ENCODE assay signal across 8 cellular contexts in genomic region chr7:1513657-1514095, GRCh38. TPM values are rescaled to one million over a fixed set of nuclear protein-coding genes. Genes with fewer than 3 reads are reported as not detected.
A peak's percentile ranks its signal among the peaks of the same experiment; 100 is the strongest.
DNase-seq lines count a peak whose midpoint lies in the region; ATAC-seq and TF ChIP-seq lines count a peak whose summit lies in the region.

No MANE protein-coding gene starts in this region.

- TF ChIP-seq EP300 in transverse colon (IDR thresholded peaks at IDR 0.05; ENCODE audit: low read depth), result no peak

- H3K27me3 Mint-ChIP-seq in activated CD4-positive, alpha-beta T cell treated with anti-CD3 and anti-CD28 coated beads for 36 hours, result no peaks in the 10 kb centered on the region

- H3K4me1 Mint-ChIP-seq in activated CD4-positive, alpha-beta T cell treated with anti-CD3 and anti-CD28 coated beads for 36 hours, result peaks cover 32% of the 10 kb centered on the region

- in situ Hi-C loops in transverse colon (cut with MboI; ENCODE audit: low pct_ligation_motif_present in 1 of 4, low pct_unique_long_range_greater_than_20kb in 1 of 4, low sequenced_read_pairs in 3 of 4), result no loop called here

- WGBS in transverse colon (ENCODE audit: low coverage in 1 of 2), 2 donors, result 45 to 55% methylated on average over 4 to 20 of the region's 20 CpGs

- H3K27ac Mint-ChIP-seq in activated CD4-positive, alpha-beta T cell treated with anti-CD3 and anti-CD28 coated beads for 36 hours, result peak overlapping the region; percentile 79

- no peaks in the 10 kb centered on the region for H3K36me3 Mint-ChIP-seq in activated CD4-positive, alpha-beta T cell treated with anti-CD3 and anti-CD28 coated beads for 36 hours (ENCODE audit: low read depth)

- no peak for TF ChIP-seq CTCF in transverse colon (IDR thresholded peaks at IDR 0.05)

- TF ChIP-seq POLR2A in transverse colon (IDR thresholded peaks at IDR 0.05), result no peak

- POLR2A ChIA-PET in activated CD4-positive, alpha-beta T cell treated with anti-CD3 and anti-CD28 coated beads for 36 hours (lab: Charles Lee), result no interaction called here

- H3K9me3 Mint-ChIP-seq in activated CD4-positive, alpha-beta T cell treated with anti-CD3 and anti-CD28 coated beads for 36 hours (ENCODE audit: low read depth), result no peaks in the 10 kb centered on the region

- H3K4me3 Mint-ChIP-seq in activated CD4-positive, alpha-beta T cell treated with anti-CD3 and anti-CD28 coated beads for 36 hours, result no peak overlapping the region

- no peak overlapping the region for H3K4me3 ChIP-seq in transverse colon

- no peaks in the 10 kb centered on the region for H3K36me3 ChIP-seq in transverse colon

- H3K27me3 ChIP-seq in transverse colon, result peaks cover 3% of the 10 kb centered on the region

- no peak for ATAC-seq in activated CD4-positive, alpha-beta T cell treated with anti-CD3 and anti-CD28 coated beads for 36 hours
- ATAC-seq in GM21737 (IDR thresholded peaks at IDR 0.05; ENCODE audit: unreplicated experiment) (no peak), HG02938 (IDR thresholded peaks at IDR 0.05; ENCODE audit: unreplicated experiment) (no peak)

- H3K4me1 ChIP-seq in transverse colon, result no peaks in the 10 kb centered on the region

- no peaks in the 10 kb centered on the region for H3K9me3 ChIP-seq in transverse colon

- H3K27ac ChIP-seq in transverse colon, result peak overlapping the region; percentile 52 to 67 (median 64)

- no peak for DNase-seq in activated CD4-positive, alpha-beta T cell treated with anti-CD3 and anti-CD28 coated beads for 36 hours
- no peak for DNase-seq in activated CD4-positive, alpha-beta T cell treated with anti-CD3 and anti-CD28 coated beads, Interleukin-2, amount 50 U/mL, for 4 hours
- DNase-seq in dermis blood vessel endothelial cell (peak; percentile 75), medulla oblongata (ENCODE audit: extremely low spot score) (peak; percentile 31), transverse colon (peak; percentile 17), NCI-H1105 (lab: John Stamatoyannopoulos, UW) (no peak)

- CTCF ChIA-PET in activated CD4-positive, alpha-beta T cell treated with anti-CD3 and anti-CD28 coated beads for 36 hours (lab: Charles Lee), result interaction anchor here (0.6 kb wide), 2 partner anchors 49 to 87 kb away, joined by 3 to 4 read pairs; no protein-coding TSS in a partner anchor

- intact Hi-C loops in activated CD4-positive, alpha-beta T cell treated with anti-CD3 and anti-CD28 coated beads for 36 hours (cut with DNase I, micrococcal nuclease), result loop anchor here in 1 of 2 experiments (1.0 kb wide), 1 partner anchor 17 kb away; the partner anchor contains the start of gene MAFK
- intact Hi-C loops in transverse colon (cut with DNase I; ENCODE audit: low total_unique reads), result no loop called here

RNA-seq across cellular contexts. Expression of gene INTS1, which starts 9.5 kb away (rescaled TPM):
- total RNA-seq in activated CD4-positive, alpha-beta T cell treated with anti-CD3 and anti-CD28 coated beads for 36 hours, result 10 to 100 TPM; 78.1 to 81.7 TPM
- 44.6 and 80.1 TPM in 2 replicates for total RNA-seq in dermis blood vessel endothelial cell
- 100 to 1,000 TPM in 1 of 4 donors, 10 to 100 TPM in 3; 50.3 to 134 (median 71.4) TPM for total RNA-seq in transverse colon

RNA-seq across cellular contexts. Expression of gene MAFK, which starts 16.8 kb away (rescaled TPM):
- total RNA-seq in activated CD4-positive, alpha-beta T cell treated with anti-CD3 and anti-CD28 coated beads for 36 hours, result 10 to 100 TPM; 28.7 to 33.1 TPM
- total RNA-seq in dermis blood vessel endothelial cell, result 34.7 and 42.9 TPM in 2 replicates
- 100 to 1,000 TPM in 1 of 4 donors, 10 to 100 TPM in 3; 22.9 to 103 (median 44.0) TPM for total RNA-seq in transverse colon

RNA-seq across cellular contexts. Expression of gene TMEM184A, which starts 42.3 kb away (rescaled TPM):
- total RNA-seq in activated CD4-positive, alpha-beta T cell treated with anti-CD3 and anti-CD28 coated beads for 36 hours, result under 1 TPM; 0.05 to 0.14 TPM
- total RNA-seq in dermis blood vessel endothelial cell, result under 0.01 and 0.05 TPM in 2 replicates
- total RNA-seq in transverse colon, result 100 to 1,000 TPM in 2 of 4 donors, 10 to 100 TPM in 2; 49.9 to 151 (median 94.1) TPM

RNA-seq across cellular contexts. Expression of gene MICALL2, which starts 54.4 kb away (rescaled TPM):
- total RNA-seq in activated CD4-positive, alpha-beta T cell treated with anti-CD3 and anti-CD28 coated beads for 36 hours, result 1 to 10 TPM; 1.9 to 2.7 TPM
- 14.4 and 19.1 TPM in 2 replicates for total RNA-seq in dermis blood vessel endothelial cell
- 100 to 1,000 TPM in 2 of 4 donors, 10 to 100 TPM in 2; 67.6 to 181 (median 97.0) TPM for total RNA-seq in transverse colon

RNA-seq across cellular contexts. Expression of gene PSMG3, which starts 56.2 kb away (rescaled TPM):
- 10 to 100 TPM; 21.4 to 33.0 TPM for total RNA-seq in activated CD4-positive, alpha-beta T cell treated with anti-CD3 and anti-CD28 coated beads for 36 hours
- 12.6 and 20.1 TPM in 2 replicates for total RNA-seq in dermis blood vessel endothelial cell
- 10 to 100 TPM in 3 of 4 donors, 1 to 10 TPM in 1; 7.1 to 41.9 (median 27.6) TPM for total RNA-seq in transverse colon

Comparison
In these comparisons a context has a peak if more than half of its experiments do, and no peak if none do; other contexts are left out.
1. DNase-seq: peak in dermis blood vessel endothelial cell (single experiment), medulla oblongata (single experiment) and transverse colon (single experiment); none in activated CD4-positive, alpha-beta T cell treated with anti-CD3 and anti-CD28 coated beads for 36 hours (single experiment), activated CD4-positive, alpha-beta T cell treated with anti-CD3 and anti-CD28 coated beads, Interleukin-2, amount 50 U/mL, for 4 hours (0 of 2) and NCI-H1105 (single experiment).
2. RNA of gene TMEM184A, which starts 42.3 kb away (total RNA-seq): 49.9 to 151 TPM in transverse colon; 0.05 to 0.14 TPM in activated CD4-positive, alpha-beta T cell treated with anti-CD3 and anti-CD28 coated beads for 36 hours and under 0.01 to 0.05 TPM in dermis blood vessel endothelial cell; every median in the first group is over 10 times any median in the second.